In genomic region chr1:218171302-218171893, GRCh38 we compare ENCODE assay signal across 8 cellular contexts.
DNase-seq lines count a peak whose midpoint lies in the region; ATAC-seq lines count a peak whose summit lies in the region.

No MANE protein-coding gene starts in this region.

- ATAC-seq in GM19035 (IDR thresholded peaks at IDR 0.05; ENCODE audit: unreplicated experiment) (peak; percentile 64), HG03196 (IDR thresholded peaks at IDR 0.05; ENCODE audit: unreplicated experiment) (no peak)

- peak; percentile 55 for DNase-seq in Ammon's horn (ENCODE audit: low spot score)
- DNase-seq in NCI-H146 (lab: John Stamatoyannopoulos, UW): peak; percentile 36
- DNase-seq in amniotic epithelial cell (ENCODE audit: low read depth): peak; percentile 29
- peak; percentile 50 for DNase-seq in kidney tubule cell (ENCODE audit: low spot score)
- DNase-seq in iPS-NIHi11 (ENCODE audit: low spot score): no peak
- no peak for DNase-seq in cortex of kidney (lab: John Stamatoyannopoulos, UW)

Comparison
In these comparisons a context has a peak if more than half of its experiments do, and no peak if none do; other contexts are left out.
1. DNase-seq: peak in Ammon's horn (single experiment), NCI-H146 (single experiment), amniotic epithelial cell (single experiment) and kidney tubule cell (single experiment); none in iPS-NIHi11 (single experiment) and cortex of kidney (single experiment).